ENCODE assay signal across 15 cellular contexts in genomic region chr10:112960151-112960681, GRCh38. TPM values are rescaled to one million over a fixed set of nuclear protein-coding genes. Genes with fewer than 3 reads are reported as not detected.
A peak's percentile ranks its signal among the peaks of the same experiment; 100 is the strongest.
DNase-seq lines count a peak whose midpoint lies in the region; ATAC-seq, FAIRE-seq and TF ChIP-seq lines count a peak whose summit lies in the region.
"Had no signal": no experiment of that assay in that cellular context is flagged by ENCODE, and none has a peak within 500 bp of the region (broad histone marks: within the 10 kb centered on the region; RNA-seq: fewer than 3 reads in every experiment).

No MANE protein-coding gene starts in this region.

- H2BK12ac ChIP-seq in mesenchymal stem cell (ENCODE audit: low read length in 2 of 2): peak overlapping the region in 1 of 2 experiments; percentile 37

- H4K91ac ChIP-seq in mesenchymal stem cell (ENCODE audit: low read length): peak overlapping the region; percentile 66

- peak overlapping the region in 1 of 2 experiments; percentile 60 for H3K4ac ChIP-seq in mesenchymal stem cell (ENCODE audit: low read depth in 1 of 2, low read length in 2 of 2)

- no peak for ATAC-seq in pancreas
- ATAC-seq: naive thymus-derived CD8-positive, alpha-beta T cell had no signal

- DNase-seq in A172 (ENCODE audit: low spot score): peak; percentile 64
- DNase-seq in HK-2 (ENCODE audit: unreplicated experiment): peak; percentile 67
- DNase-seq in brain microvascular endothelial cell: peak; percentile 40
- DNase-seq in mesenchymal stem cell: peak; percentile 47
- no peak for DNase-seq in stimulated activated CD4-positive, alpha-beta T cell treated with anti-CD3 and anti-CD28 coated beads, Interleukin-1b, Interleukin-23, amount 100 ng/mL, for 48 hours
- no peak for DNase-seq in activated CD4-positive, alpha-beta T cell treated with anti-CD3 and anti-CD28 coated beads, Interleukin-2, amount 50 U/mL, for 1 hour
- no peak for DNase-seq in pancreas
- no peak for DNase-seq in activated CD8-positive, alpha-beta memory T cell treated with anti-CD3 and anti-CD28 coated beads for 24 hours
- DNase-seq: activated CD4-positive, alpha-beta T cell treated with anti-CD3 and anti-CD28 coated beads, Interleukin-2, amount 10 ng/mL, durations not matched to agents 24 days and 14 days; CD4-positive, CD25-positive, alpha-beta regulatory T cell; naive thymus-derived CD8-positive, alpha-beta T cell; NCI-H1930; NCI-H446 treated with DMSO at 0.1 percent for 48 hours; retina; uterus had no signal

- no peaks in the 10 kb centered on the region for H3K79me1 ChIP-seq in mesenchymal stem cell (replicated peaks; ENCODE audit: low read length, poor library complexity, severe bottlenecking)

- peak overlapping the region; percentile 14 for H3K4me2 ChIP-seq in mesenchymal stem cell (ENCODE audit: low read length, poor library complexity, severe bottlenecking)

- no peak overlapping the region for H3K9ac ChIP-seq in mesenchymal stem cell (ENCODE audit: low read length)

- H3K36me3 ChIP-seq in brain microvascular endothelial cell (replicated peaks) (no peaks in the 10 kb centered on the region), mesenchymal stem cell (ENCODE audit: control insufficient read depth in 1 of 2, insufficient read depth in 2 of 2, low read depth in 1 of 2, low read length in 2 of 2) (no peaks in the 10 kb centered on the region), pancreas (no peaks in the 10 kb centered on the region)
- H3K36me3 ChIP-seq: uterus had no signal

- no peak overlapping the region for H3K4me3 ChIP-seq in brain microvascular endothelial cell (ENCODE audit: low read depth, low read length)
- no peak overlapping the region for H3K4me3 ChIP-seq in mesenchymal stem cell (ENCODE audit: insufficient read depth in 1 of 2, low read depth in 1 of 2, low read length in 2 of 2)
- no peak overlapping the region for H3K4me3 ChIP-seq in pancreas
- H3K4me3 ChIP-seq: uterus had no signal

- H3K27me3 ChIP-seq in brain microvascular endothelial cell (replicated peaks) (no peaks in the 10 kb centered on the region), mesenchymal stem cell (ENCODE audit: control insufficient read depth in 1 of 2, insufficient read depth in 1 of 2, low read length in 2 of 2) (no peaks in the 10 kb centered on the region), pancreas (no peaks in the 10 kb centered on the region)
- H3K27me3 ChIP-seq: uterus had no signal

- TF ChIP-seq CTCF in brain microvascular endothelial cell (IDR thresholded peaks at IDR 0.05; ENCODE audit: low read depth, low read length, missing control alignments): no peak
- no peak for TF ChIP-seq CTCF in pancreas (IDR thresholded peaks at IDR 0.05)

- H3K4me1 ChIP-seq in mesenchymal stem cell (ENCODE audit: control insufficient read depth, insufficient read depth, low read depth, low read length): peaks cover 14% of the 10 kb centered on the region
- peaks cover 0 to 22% (median 0%) of the 10 kb centered on the region in 3 donors for H3K4me1 ChIP-seq in pancreas

- H2AK5ac ChIP-seq in mesenchymal stem cell (ENCODE audit: low read length, severe bottlenecking): peak overlapping the region; percentile 88

- H2AFZ ChIP-seq in mesenchymal stem cell (ENCODE audit: low read depth, low read length): no peak overlapping the region

- H3K27ac ChIP-seq in brain microvascular endothelial cell (no peak overlapping the region), mesenchymal stem cell (ENCODE audit: low read length, poor library complexity, severe bottlenecking) (peak overlapping the region; percentile 97), pancreas (no peak overlapping the region)
- H3K27ac ChIP-seq: uterus had no signal

- FAIRE-seq in pancreas (lab: Jason Lieb, UNC): no peak

- no peak overlapping the region for H3K14ac ChIP-seq in mesenchymal stem cell (ENCODE audit: low read length in 2 of 2)

- H3K9me3 ChIP-seq in mesenchymal stem cell (ENCODE audit: control insufficient read depth, low read length): no peaks in the 10 kb centered on the region
- no peaks in the 10 kb centered on the region for H3K9me3 ChIP-seq in pancreas
- H3K9me3 ChIP-seq: uterus had no signal

- H2BK15ac ChIP-seq in mesenchymal stem cell (ENCODE audit: low read depth, poor library complexity, severe bottlenecking): no peak overlapping the region

- peak overlapping the region; percentile 76 for H4K8ac ChIP-seq in mesenchymal stem cell (ENCODE audit: low read length)

- peak overlapping the region; percentile 95 for H2BK120ac ChIP-seq in mesenchymal stem cell (ENCODE audit: low read depth, low read length)

- in situ Hi-C loops in brain microvascular endothelial cell (cut with HindIII; ENCODE audit: low pct_ligation_motif_present, low sequenced_read_pairs): no loop called here

- peak overlapping the region; percentile 79 to 83 for H3K18ac ChIP-seq in mesenchymal stem cell (ENCODE audit: low read depth in 1 of 2, low read length in 2 of 2)

- intact Hi-C loops in pancreas (cut with DNase I): no loop called here

- peak overlapping the region; percentile 22 for H2BK5ac ChIP-seq in mesenchymal stem cell (ENCODE audit: low read depth, low read length, poor library complexity, severe bottlenecking)

- H3K23ac ChIP-seq in mesenchymal stem cell (ENCODE audit: low read length in 2 of 2): no peak overlapping the region

- WGBS in mesenchymal stem cell: 37% methylated on average over 4 of the region's 4 CpGs
- WGBS in pancreas, 2 donors: 92 to 94% methylated on average over 4 of the region's 4 CpGs

RNA-seq across cellular contexts. Expression of gene TCF7L2, which starts 10.2 kb away (rescaled TPM):
- total RNA-seq in A172 (2014; rRNA removed; shearing (Covaris generic)): 3.0 TPM in 2 replicates
- 35.0 TPM for polyA plus RNA-seq in mesenchymal stem cell (2013, experiment 1 of 2)
- 36.7 TPM for polyA plus RNA-seq in mesenchymal stem cell (2013, experiment 2 of 2)
- total RNA-seq in pancreas: 10 to 100 TPM in 4 of 6 donors, 1 to 10 TPM in 2; 7.9 to 22.3 (median 11.6) TPM
- 10 to 100 TPM; 10.3 to 12.8 TPM for polyA plus RNA-seq in pancreas

Comparison
In these comparisons a context has a peak if more than half of its experiments do, and no peak if none do; other contexts are left out.
1. DNase-seq: peak in A172 (single experiment), HK-2 (single experiment), brain microvascular endothelial cell (single experiment) and mesenchymal stem cell (single experiment); none in stimulated activated CD4-positive, alpha-beta T cell treated with anti-CD3 and anti-CD28 coated beads, Interleukin-1b, Interleukin-23, amount 100 ng/mL, for 48 hours (single experiment), activated CD4-positive, alpha-beta T cell treated with anti-CD3 and anti-CD28 coated beads, Interleukin-2, amount 50 U/mL, for 1 hour (single experiment), pancreas (0 of 6) and activated CD8-positive, alpha-beta memory T cell treated with anti-CD3 and anti-CD28 coated beads for 24 hours (single experiment).